ENCODE assay signal across 18 cellular contexts in the genomic region with DNA sequence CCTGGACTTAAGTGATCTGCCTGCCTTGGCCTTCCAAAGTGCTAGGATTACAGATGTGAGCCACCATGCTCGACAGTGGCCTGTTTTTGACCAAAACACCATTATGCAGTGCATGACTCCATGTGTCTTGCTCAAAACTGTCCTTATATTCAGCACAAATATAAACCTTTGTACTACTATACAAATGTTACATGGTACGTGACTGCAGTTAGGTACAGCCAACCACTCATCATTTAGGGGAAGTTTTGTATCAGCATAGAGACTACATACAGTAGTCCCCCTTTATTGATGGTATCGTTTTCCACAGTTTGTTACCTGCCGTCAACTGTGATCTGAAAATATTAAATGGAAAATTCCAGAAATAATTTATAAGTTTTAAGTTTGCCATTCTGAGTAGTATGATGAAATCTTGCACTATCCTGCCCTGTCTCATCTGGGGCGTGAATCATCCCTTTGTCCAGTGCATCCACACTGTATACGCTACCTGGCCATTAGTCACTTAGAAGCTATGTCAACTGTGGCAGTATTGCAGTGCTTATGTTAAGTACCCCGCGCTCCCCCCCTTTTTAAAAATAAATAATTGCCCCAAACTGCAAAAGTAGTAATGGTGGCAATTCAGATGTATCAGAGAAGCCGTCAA. TPM values are rescaled to one million over a fixed set of nuclear protein-coding genes. Genes with fewer than 3 reads are reported as not detected.
A peak's percentile ranks its signal among the peaks of the same experiment; 100 is the strongest.
DNase-seq lines count a peak whose midpoint lies in the region; ATAC-seq and TF ChIP-seq lines count a peak whose summit lies in the region.
"Had no signal": no experiment of that assay in that cellular context is flagged by ENCODE, and none has a peak within 500 bp of the region (broad histone marks: within the 10 kb centered on the region; RNA-seq: fewer than 3 reads in every experiment).

No MANE protein-coding gene starts in this region.

- H3K4me1 Mint-ChIP-seq in activated naive CD4-positive, alpha-beta T cell treated with anti-CD3 and anti-CD28 coated beads for 36 hours (ENCODE audit: low read depth), result no peaks in the 10 kb centered on the region
- H3K4me1 Mint-ChIP-seq: activated T-helper 17 cell treated with anti-CD3 and anti-CD28 coated beads, Interleukin-2, amount 50 U/mL, for 72 hours; neural crest cell had no signal

- no peaks in the 10 kb centered on the region for H3K9me3 Mint-ChIP-seq in activated naive CD4-positive, alpha-beta T cell treated with anti-CD3 and anti-CD28 coated beads for 36 hours
- H3K9me3 Mint-ChIP-seq: activated CD4-positive, alpha-beta memory T cell treated with anti-CD3 and anti-CD28 coated beads for 36 hours; activated T-helper 17 cell treated with anti-CD3 and anti-CD28 coated beads, Interleukin-2, amount 50 U/mL, for 72 hours; CD4-positive, alpha-beta T cell; neural crest cell had no signal

- H3K27ac ChIP-seq in RWPE2 (ENCODE audit: poor library complexity, severe bottlenecking), result peak overlapping the region; percentile 82
- H3K27ac ChIP-seq: SK-N-MC, stomach, vagina had no signal

- peaks cover 14% of the 10 kb centered on the region for H3K36me3 Mint-ChIP-seq in activated naive CD4-positive, alpha-beta T cell treated with anti-CD3 and anti-CD28 coated beads for 36 hours (ENCODE audit: low read depth)

- CTCF ChIA-PET in activated naive CD4-positive, alpha-beta T cell treated with anti-CD3 and anti-CD28 coated beads for 36 hours (lab: Charles Lee), result no interaction called here

- ATAC-seq in RWPE2 (ENCODE audit: low read depth), result peak; percentile 100
- no peak for ATAC-seq in HG03571 (IDR thresholded peaks at IDR 0.05; ENCODE audit: unreplicated experiment)
- no peak for ATAC-seq in HG02678 (IDR thresholded peaks at IDR 0.05; ENCODE audit: unreplicated experiment)
- ATAC-seq: activated T-helper 17 cell treated with anti-CD3 and anti-CD28 coated beads, Interleukin-2, amount 50 U/mL, for 72 hours had no signal

- peaks cover 13% of the 10 kb centered on the region for H3K4me1 ChIP-seq in RWPE2 (ENCODE audit: insufficient read depth, poor library complexity, severe bottlenecking)
- H3K4me1 ChIP-seq: stomach, vagina had no signal

- peak overlapping the region; percentile 56 for H3K27ac Mint-ChIP-seq in activated naive CD4-positive, alpha-beta T cell treated with anti-CD3 and anti-CD28 coated beads for 36 hours
- H3K27ac Mint-ChIP-seq: activated CD4-positive, alpha-beta memory T cell treated with anti-CD3 and anti-CD28 coated beads for 36 hours; activated T-helper 17 cell treated with anti-CD3 and anti-CD28 coated beads, Interleukin-2, amount 50 U/mL, for 72 hours; CD4-positive, alpha-beta T cell had no signal

- TF ChIP-seq CTCF in RWPE2 (IDR thresholded peaks at IDR 0.05; ENCODE audit: poor library complexity, severe bottlenecking) (no peak), fibroblast of mammary gland (conservative IDR thresholded peaks at IDR 0.05; ENCODE audit: control insufficient read depth, insufficient read depth, low read depth, low read length) (no peak)

- H3K27me3 ChIP-seq in RWPE2 (ENCODE audit: insufficient read depth, poor library complexity, severe bottlenecking), result no peaks in the 10 kb centered on the region
- H3K27me3 ChIP-seq: stomach, vagina had no signal

- H3K27me3 Mint-ChIP-seq in activated naive CD4-positive, alpha-beta T cell treated with anti-CD3 and anti-CD28 coated beads for 36 hours (ENCODE audit: low read depth), result no peaks in the 10 kb centered on the region
- H3K27me3 Mint-ChIP-seq: activated CD4-positive, alpha-beta memory T cell treated with anti-CD3 and anti-CD28 coated beads for 36 hours; activated T-helper 17 cell treated with anti-CD3 and anti-CD28 coated beads, Interleukin-2, amount 50 U/mL, for 72 hours; CD4-positive, alpha-beta T cell had no signal

- H3K9me3 ChIP-seq in RWPE2 (ENCODE audit: severe bottlenecking), result no peaks in the 10 kb centered on the region
- H3K9me3 ChIP-seq: stomach, vagina had no signal

- no peak for DNase-seq in activated naive CD4-positive, alpha-beta T cell treated with anti-CD3 and anti-CD28 coated beads for 36 hours
- no peak for DNase-seq in activated naive CD4-positive, alpha-beta T cell treated with Interleukin-2 at 50 U/mL for 16 hours
- peak; percentile 73 for DNase-seq in RWPE2 (ENCODE audit: low spot score)
- DNase-seq in fibroblast of mammary gland (ENCODE audit: low read depth), result peak; percentile 32
- DNase-seq in renal cortical epithelial cell (ENCODE audit: low read depth), result peak; percentile 45
- no peak for DNase-seq in OCI-M1 (lab: John Stamatoyannopoulos, UW)
- DNase-seq: activated CD4-positive, alpha-beta memory T cell treated with anti-CD3 and anti-CD28 coated beads for 36 hours; CD4-positive, alpha-beta T cell; midbrain; NCI-H1694 treated with DMSO at 0.1 percent for 48 hours; stimulated activated CD4-positive, alpha-beta T cell treated with anti-CD3 and anti-CD28 coated beads, Interleukin-15, amount 100 ng/mL, for 24 hours; stomach had no signal

- H3K4me3 ChIP-seq in RWPE2 (ENCODE audit: severe bottlenecking) (no peak overlapping the region), fibroblast of mammary gland (ENCODE audit: control insufficient read depth, low read depth, low read length) (no peak overlapping the region)
- H3K4me3 ChIP-seq: SK-N-MC, stomach, vagina had no signal

- intact Hi-C loops in activated naive CD4-positive, alpha-beta T cell treated with anti-CD3 and anti-CD28 coated beads for 36 hours (cut with micrococcal nuclease), result no loop called here

- H3K4me3 Mint-ChIP-seq in activated naive CD4-positive, alpha-beta T cell treated with anti-CD3 and anti-CD28 coated beads for 36 hours, result no peak overlapping the region
- H3K4me3 Mint-ChIP-seq: activated CD4-positive, alpha-beta memory T cell treated with anti-CD3 and anti-CD28 coated beads for 36 hours; activated T-helper 17 cell treated with anti-CD3 and anti-CD28 coated beads, Interleukin-2, amount 50 U/mL, for 72 hours; CD4-positive, alpha-beta T cell; neural crest cell had no signal

- peaks cover 75% of the 10 kb centered on the region for H3K36me3 ChIP-seq in RWPE2 (ENCODE audit: low read depth)

RNA-seq across cellular contexts. Expression of a gene that starts 23.3 kb away (rescaled TPM):
- total RNA-seq in activated naive CD4-positive, alpha-beta T cell treated with anti-CD3 and anti-CD28 coated beads for 36 hours, result 10 to 100 TPM; 21.6 to 22.0 TPM
- total RNA-seq in renal cortical epithelial cell, result 20.0 and 30.8 TPM in 2 replicates

RNA-seq across cellular contexts. Expression of a gene that starts 24.8 kb away (rescaled TPM):
- total RNA-seq in activated naive CD4-positive, alpha-beta T cell treated with anti-CD3 and anti-CD28 coated beads for 36 hours, result 1 to 10 TPM; 4.3 to 5.0 TPM
- total RNA-seq in renal cortical epithelial cell, result 7.5 and 17.8 TPM in 2 replicates

RNA-seq across cellular contexts. Expression of a gene that starts 45.9 kb away (rescaled TPM):
- under 1 TPM; 0.57 TPM for total RNA-seq in activated naive CD4-positive, alpha-beta T cell treated with anti-CD3 and anti-CD28 coated beads for 36 hours
- total RNA-seq in renal cortical epithelial cell, result 3.6 and 9.2 TPM in 2 replicates

Comparison
In these comparisons a context has a peak if more than half of its experiments do, and no peak if none do; other contexts are left out.
1. DNase-seq: peak in RWPE2 (single experiment), fibroblast of mammary gland (single experiment) and renal cortical epithelial cell (single experiment); none in activated naive CD4-positive, alpha-beta T cell treated with anti-CD3 and anti-CD28 coated beads for 36 hours (single experiment), activated naive CD4-positive, alpha-beta T cell treated with Interleukin-2 at 50 U/mL for 16 hours (single experiment) and OCI-M1 (single experiment).